Comparison of ENCODE assay signal across 18 cellular contexts in genomic region chr19:16146112-16146511, GRCh38. TPM values are rescaled to one million over a fixed set of nuclear protein-coding genes. Genes with fewer than 3 reads are reported as not detected.
DNase-seq lines count a peak whose midpoint lies in the region; ATAC-seq, FAIRE-seq and TF ChIP-seq lines count a peak whose summit lies in the region.
"Had no signal": no experiment of that assay in that cellular context is flagged by ENCODE, and none has a peak within 500 bp of the region (broad histone marks: within the 10 kb centered on the region; RNA-seq: fewer than 3 reads in every experiment).

No MANE protein-coding gene starts in this region.

- POLR2A ChIA-PET in HepG2 (lab: Yijun Ruan, JAX) = no interaction called here

- no peaks in the 10 kb centered on the region for H3K9me3 Mint-ChIP-seq in activated naive CD8-positive, alpha-beta T cell treated with anti-CD3 and anti-CD28 coated beads, Interleukin-2, amount 50 U/mL, for 24 hours
- H3K9me3 Mint-ChIP-seq in stimulated activated naive CD8-positive, alpha-beta T cell treated with anti-CD3 and anti-CD28 coated beads, Interleukin-15, amount 100 ng/mL, for 72 hours = no peaks in the 10 kb centered on the region

- BruUV-seq in HepG2 (replicated peaks; lab: Mats Ljungman, UMichigan) = no TSS peak

- no peak overlapping the region for H3K4me3 ChIP-seq in HepG2 (replicated peaks in 1 of 3; ENCODE audit: insufficient read depth in 1 of 3, low read depth in 2 of 3, low read length in 3 of 3)
- H3K4me3 ChIP-seq in right lobe of liver = no peak overlapping the region
- peak overlapping the region; percentile 65 for H3K4me3 ChIP-seq in HL-60 (replicated peaks; ENCODE audit: insufficient read depth, low read length)
- H3K4me3 ChIP-seq in SJCRH30 = no peak overlapping the region
- H3K4me3 ChIP-seq: pancreas, thyroid gland had no signal

- H3K27ac ChIP-seq in HepG2 (ENCODE audit: extremely low read length, insufficient read depth, low read length) (no peak overlapping the region), right lobe of liver (no peak overlapping the region), HL-60 (replicated peaks) (peak overlapping the region; percentile 92), SJCRH30 (no peak overlapping the region)
- H3K27ac ChIP-seq: pancreas, thyroid gland had no signal

- no peak overlapping the region for H3K27ac Mint-ChIP-seq in activated naive CD8-positive, alpha-beta T cell treated with anti-CD3 and anti-CD28 coated beads, Interleukin-2, amount 50 U/mL, for 24 hours
- no peak overlapping the region for H3K27ac Mint-ChIP-seq in stimulated activated naive CD8-positive, alpha-beta T cell treated with anti-CD3 and anti-CD28 coated beads, Interleukin-15, amount 100 ng/mL, for 72 hours

- CTCF ChIA-PET in HepG2 (lab: Yijun Ruan, JAX; ENCODE audit: low intra/inter-chr PET ratio, low total read pairs) = no interaction called here

- no peak overlapping the region for H3K9ac ChIP-seq in HepG2 (ENCODE audit: insufficient read depth, low read depth, low read length)

- no peak for DNase-seq in HepG2 (ENCODE audit: low spot score)
- no peak for DNase-seq in right lobe of liver
- no peak for DNase-seq in HL-60 (ENCODE audit: low read depth in 1 of 2, low spot score in 1 of 2)
- DNase-seq in activated naive CD8-positive, alpha-beta T cell treated with anti-CD3 and anti-CD28 coated beads, Interleukin-2, amount 50 U/mL, for 24 hours = no peak
- no peak for DNase-seq in stimulated activated naive CD8-positive, alpha-beta T cell treated with anti-CD3 and anti-CD28 coated beads, Interleukin-15, amount 100 ng/mL, for 72 hours
- DNase-seq in amniotic stem cell (lab: John Stamatoyannopoulos, UW) = no peak
- DNase-seq in NCI-H2107 treated with DMSO at 0.1 percent for 48 hours (lab: John Stamatoyannopoulos, UW; ENCODE audit: unreplicated experiment) = no peak
- no peak for DNase-seq in SJCRH30
- DNase-seq: activated CD4-positive, CD25-positive, alpha-beta regulatory T cell; activated T-cell treated with anti-CD3 and anti-CD28 coated beads, Interleukin-2, amount 50 U/mL, for 48 hours; aorta; C1 segment of cervical spinal cord; cerebellar nuclear complex; DMS79 treated with DMSO at 0.1 percent for 48 hours; hypothalamus; NCI-H1436 treated with DMSO at 0.1 percent for 48 hours; pancreas; thyroid gland had no signal

- H3K79me2 ChIP-seq in HepG2 (ENCODE audit: insufficient read depth, low read length) = no peaks in the 10 kb centered on the region

- peak overlapping the region; percentile 39 for H3K4me3 Mint-ChIP-seq in activated naive CD8-positive, alpha-beta T cell treated with anti-CD3 and anti-CD28 coated beads, Interleukin-2, amount 50 U/mL, for 24 hours
- peak overlapping the region; percentile 49 to 62 for H3K4me3 Mint-ChIP-seq in stimulated activated naive CD8-positive, alpha-beta T cell treated with anti-CD3 and anti-CD28 coated beads, Interleukin-15, amount 100 ng/mL, for 72 hours

- in situ Hi-C loops in HepG2 (cut with HindIII; ENCODE audit: extremely low pct_ligation_motif_present, low pct_unique_long_range_greater_than_20kb) = no loop called here

- TF ChIP-seq POLR2A in HepG2 (IDR thresholded peaks at IDR 0.05; ENCODE audit: insufficient read depth in 1 of 2, low read depth in 2 of 2, low read length in 2 of 2) (no peak), right lobe of liver (IDR thresholded peaks at IDR 0.05) (no peak)

- ATAC-seq in HepG2 (no peak), right lobe of liver (no peak)
- no peak for ATAC-seq in activated naive CD8-positive, alpha-beta T cell treated with anti-CD3 and anti-CD28 coated beads, Interleukin-2, amount 50 U/mL, for 24 hours
- no peak for ATAC-seq in stimulated activated naive CD8-positive, alpha-beta T cell treated with anti-CD3 and anti-CD28 coated beads, Interleukin-15, amount 100 ng/mL, for 72 hours
- ATAC-seq: pancreas had no signal

- no peaks in the 10 kb centered on the region for H3K36me3 ChIP-seq in HepG2 (replicated peaks in 1 of 2; ENCODE audit: control insufficient read depth in 1 of 2, insufficient read depth in 2 of 2, low read length in 2 of 2)
- H3K36me3 ChIP-seq in right lobe of liver = no peaks in the 10 kb centered on the region
- no peaks in the 10 kb centered on the region for H3K36me3 ChIP-seq in SJCRH30
- H3K36me3 ChIP-seq: thyroid gland had no signal

- FAIRE-seq in HepG2 (lab: Jason Lieb, UNC) = no peak
- FAIRE-seq: pancreas had no signal

- H3K27me3 ChIP-seq in HepG2 (ENCODE audit: control insufficient read depth in 1 of 2, insufficient read depth in 2 of 2, low read length in 2 of 2) (no peaks in the 10 kb centered on the region), right lobe of liver (no peaks in the 10 kb centered on the region), HL-60 (ENCODE audit: insufficient read depth, poor library complexity, severe bottlenecking) (no peaks in the 10 kb centered on the region), SJCRH30 (no peaks in the 10 kb centered on the region)
- H3K27me3 ChIP-seq: pancreas, thyroid gland had no signal

- H3K27me3 Mint-ChIP-seq in activated naive CD8-positive, alpha-beta T cell treated with anti-CD3 and anti-CD28 coated beads, Interleukin-2, amount 50 U/mL, for 24 hours = peaks cover 2% of the 10 kb centered on the region
- H3K27me3 Mint-ChIP-seq in stimulated activated naive CD8-positive, alpha-beta T cell treated with anti-CD3 and anti-CD28 coated beads, Interleukin-15, amount 100 ng/mL, for 72 hours = no peaks in the 10 kb centered on the region

- H3K9me3 ChIP-seq in HepG2 (ENCODE audit: low read length) (no peaks in the 10 kb centered on the region), right lobe of liver (no peaks in the 10 kb centered on the region), SJCRH30 (replicated peaks) (no peaks in the 10 kb centered on the region)
- H3K9me3 ChIP-seq: pancreas, thyroid gland had no signal

- peaks cover 3% of the 10 kb centered on the region for H3K36me3 Mint-ChIP-seq in activated naive CD8-positive, alpha-beta T cell treated with anti-CD3 and anti-CD28 coated beads, Interleukin-2, amount 50 U/mL, for 24 hours (ENCODE audit: low read depth)

- WGBS in HepG2 (ENCODE audit: low lambda C conversion rate) = 93% methylated on average over 5 of the region's 5 CpGs
- WGBS in right lobe of liver (ENCODE audit: insufficient coverage, low coverage, low lambda C conversion rate, missing lambda C conversion rate) = 70% methylated on average over 5 of the region's 5 CpGs

- TF ChIP-seq CTCF in HepG2 (CRISPR knock-in tag; IDR thresholded peaks at IDR 0.05) (no peak), right lobe of liver (IDR thresholded peaks at IDR 0.05) (no peak), HL-60 (IDR thresholded peaks at IDR 0.05; ENCODE audit: insufficient read depth, low read length) (no peak)

- intact Hi-C loops in HepG2 (cut with micrococcal nuclease; ENCODE audit: unreplicated experiment) (no loop called here), right lobe of liver (cut with DNase I) (no loop called here)

- no peak overlapping the region for H3K4me2 ChIP-seq in HepG2 (ENCODE audit: low read depth, low read length)

- H3K4me1 ChIP-seq in HepG2 (ENCODE audit: insufficient read depth, low read length) = peaks cover 33% of the 10 kb centered on the region
- no peaks in the 10 kb centered on the region for H3K4me1 ChIP-seq in right lobe of liver
- H3K4me1 ChIP-seq in SJCRH30 = peaks cover 36% of the 10 kb centered on the region

- H2AFZ ChIP-seq in HepG2 (ENCODE audit: low read length) = no peak overlapping the region

- TF ChIP-seq RAD21 in HepG2 (CRISPR knock-in tag; IDR thresholded peaks at IDR 0.05) = no peak

- no peaks in the 10 kb centered on the region for H4K20me1 ChIP-seq in HepG2 (ENCODE audit: insufficient read depth, low read length)

- TF ChIP-seq EP300 in HepG2 (IDR thresholded peaks at IDR 0.05; ENCODE audit: low read depth in 2 of 2, low read length in 2 of 2) = no peak
- no peak for TF ChIP-seq EP300 in HepG2 (CRISPR knock-in tag; IDR thresholded peaks at IDR 0.05; ENCODE audit: borderline replicate concordance)

- H3K4me1 Mint-ChIP-seq in activated naive CD8-positive, alpha-beta T cell treated with anti-CD3 and anti-CD28 coated beads, Interleukin-2, amount 50 U/mL, for 24 hours = peaks cover 43% of the 10 kb centered on the region
- H3K4me1 Mint-ChIP-seq in stimulated activated naive CD8-positive, alpha-beta T cell treated with anti-CD3 and anti-CD28 coated beads, Interleukin-15, amount 100 ng/mL, for 72 hours = peaks cover 58% of the 10 kb centered on the region

RNA-seq across cellular contexts. Expression of gene HSH2D, which starts 2.6 kb away (rescaled TPM):
- total RNA-seq in HepG2 (2016; rRNA removed; fragmentation: Illumina TruSeq; extraction: Trizol) (0.53 and 0.69 TPM in 2 replicates), right lobe of liver (1 to 10 TPM in 1 of 6 experiments, under 1 TPM in 5; 0.26 to 1.7 (median 0.48) TPM)
- total RNA-seq in HepG2 (2016; cell fraction: cytosol; rRNA removed; fragmentation: Illumina TruSeq; extraction: Trizol; ENCODE audit: low read depth) = 0.20 and 0.71 TPM in 2 replicates
- total RNA-seq in HepG2 (2016; cell fraction: insoluble cytoplasmic fraction; rRNA removed; fragmentation: Illumina TruSeq; extraction: Trizol) = 0.68 and 0.91 TPM in 2 replicates
- total RNA-seq in HepG2 (2016; cell fraction: membrane; rRNA removed; fragmentation: Illumina TruSeq; extraction: Trizol) = 0.45 and 0.53 TPM in 2 replicates
- total RNA-seq in HepG2 (2016; cell fraction: nucleus; rRNA removed; fragmentation: Illumina TruSeq; extraction: Trizol) = 0.75 and 1.1 TPM in 2 replicates
- 3.2 and 6.3 TPM in 2 replicates for polyA plus RNA-seq in HepG2 (2011; rRNA removed)
- 2.3 and 3.1 TPM in 2 replicates for polyA plus RNA-seq in HepG2 (2011; cell fraction: cytosol; rRNA removed)
- polyA plus RNA-seq in HepG2 (2011; cell fraction: nucleus; rRNA removed) = 7.6 and 12.6 TPM in 2 replicates
- polyA plus RNA-seq in HepG2 (2012) = 3.5 and 3.7 TPM in 2 replicates
- polyA plus RNA-seq in HepG2 (2016; cell fraction: cytosol; fragmentation: Illumina TruSeq; extraction: Trizol; ENCODE audit: low read depth) = 0.08 and 0.27 TPM in 2 replicates
- polyA plus RNA-seq in HepG2 (2016; cell fraction: insoluble cytoplasmic fraction; fragmentation: Illumina TruSeq; extraction: Trizol; ENCODE audit: low read depth) = 0.67 and 0.85 TPM in 2 replicates
- 0.26 and 0.30 TPM in 2 replicates for polyA plus RNA-seq in HepG2 (2016; cell fraction: membrane; fragmentation: Illumina TruSeq; extraction: Trizol; ENCODE audit: low read depth)
- 1.6 and 2.8 TPM in 2 replicates for polyA plus RNA-seq in HepG2 (2016; cell fraction: nucleus; fragmentation: Illumina TruSeq; extraction: Trizol; ENCODE audit: insufficient read depth, low read depth)
- 1.1 and 1.3 TPM in 2 replicates for polyA minus RNA-seq in HepG2 (2011; rRNA and poly(A)+ RNA removed; ENCODE audit: low replicate concordance)
- 0.70 and 1.5 TPM in 2 replicates for polyA minus RNA-seq in HepG2 (2011; cell fraction: cytosol; rRNA and poly(A)+ RNA removed)
- polyA minus RNA-seq in HepG2 (2011; cell fraction: nucleus; rRNA and poly(A)+ RNA removed) = 2.4 and 4.8 TPM in 2 replicates
- total RNA-seq in SJCRH30 (2014; rRNA removed; shearing (Covaris generic)) = 0.23 and 0.42 TPM in 2 replicates

RNA-seq across cellular contexts. Expression of gene CIB3, which starts 27.2 kb away (rescaled TPM):
- total RNA-seq in HepG2 (2016; rRNA removed; fragmentation: Illumina TruSeq; extraction: Trizol) = not detected in 2 replicates
- total RNA-seq in HepG2 (2016; cell fraction: cytosol; rRNA removed; fragmentation: Illumina TruSeq; extraction: Trizol; ENCODE audit: low read depth) = not detected in 2 replicates
- not detected in 2 replicates for total RNA-seq in HepG2 (2016; cell fraction: insoluble cytoplasmic fraction; rRNA removed; fragmentation: Illumina TruSeq; extraction: Trizol)
- total RNA-seq in HepG2 (2016; cell fraction: membrane; rRNA removed; fragmentation: Illumina TruSeq; extraction: Trizol) = not detected in 2 replicates
- total RNA-seq in HepG2 (2016; cell fraction: nucleus; rRNA removed; fragmentation: Illumina TruSeq; extraction: Trizol) = not detected in 2 replicates
- not detected in 2 replicates for polyA plus RNA-seq in HepG2 (2011; rRNA removed)
- polyA plus RNA-seq in HepG2 (2011; cell fraction: cytosol; rRNA removed) = not detected in 2 replicates
- not detected in 2 replicates for polyA plus RNA-seq in HepG2 (2011; cell fraction: nucleus; rRNA removed)
- polyA plus RNA-seq in HepG2 (2012) = not detected in 2 replicates
- not detected in 2 replicates for polyA plus RNA-seq in HepG2 (2016; cell fraction: cytosol; fragmentation: Illumina TruSeq; extraction: Trizol; ENCODE audit: low read depth)
- polyA plus RNA-seq in HepG2 (2016; cell fraction: insoluble cytoplasmic fraction; fragmentation: Illumina TruSeq; extraction: Trizol; ENCODE audit: low read depth) = not detected in 2 replicates
- not detected in 2 replicates for polyA plus RNA-seq in HepG2 (2016; cell fraction: membrane; fragmentation: Illumina TruSeq; extraction: Trizol; ENCODE audit: low read depth)
- polyA plus RNA-seq in HepG2 (2016; cell fraction: nucleus; fragmentation: Illumina TruSeq; extraction: Trizol; ENCODE audit: insufficient read depth, low read depth) = not detected in 2 replicates
- polyA minus RNA-seq in HepG2 (2011; rRNA and poly(A)+ RNA removed; ENCODE audit: low replicate concordance) = not detected in 2 replicates
- polyA minus RNA-seq in HepG2 (2011; cell fraction: cytosol; rRNA and poly(A)+ RNA removed) = not detected in 2 replicates
- polyA minus RNA-seq in HepG2 (2011; cell fraction: nucleus; rRNA and poly(A)+ RNA removed) = not detected in 2 replicates
- total RNA-seq in right lobe of liver = not detected
- total RNA-seq in SJCRH30 (2014; rRNA removed; shearing (Covaris generic)) = not detected in 2 replicates
- total RNA-seq: aorta, pancreas, thyroid gland had no signal
- polyA plus RNA-seq: pancreas had no signal

RNA-seq across cellular contexts. Expression of gene RAB8A, which starts 34.4 kb away (rescaled TPM):
- total RNA-seq in HepG2 (2016; rRNA removed; fragmentation: Illumina TruSeq; extraction: Trizol) = 44.8 and 45.0 TPM in 2 replicates
- 12.2 and 13.0 TPM in 2 replicates for total RNA-seq in HepG2 (2016; cell fraction: cytosol; rRNA removed; fragmentation: Illumina TruSeq; extraction: Trizol; ENCODE audit: low read depth)
- 42.2 and 46.8 TPM in 2 replicates for total RNA-seq in HepG2 (2016; cell fraction: insoluble cytoplasmic fraction; rRNA removed; fragmentation: Illumina TruSeq; extraction: Trizol)
- 26.3 and 29.3 TPM in 2 replicates for total RNA-seq in HepG2 (2016; cell fraction: membrane; rRNA removed; fragmentation: Illumina TruSeq; extraction: Trizol)
- 27.3 and 27.8 TPM in 2 replicates for total RNA-seq in HepG2 (2016; cell fraction: nucleus; rRNA removed; fragmentation: Illumina TruSeq; extraction: Trizol)
- 36.7 and 37.0 TPM in 2 replicates for polyA plus RNA-seq in HepG2 (2011; rRNA removed)
- 37.0 and 45.8 TPM in 2 replicates for polyA plus RNA-seq in HepG2 (2011; cell fraction: cytosol; rRNA removed)
- 18.8 and 19.5 TPM in 2 replicates for polyA plus RNA-seq in HepG2 (2011; cell fraction: nucleus; rRNA removed)
- polyA plus RNA-seq in HepG2 (2012) = 25.7 and 50.6 TPM in 2 replicates
- 9.1 and 10.9 TPM in 2 replicates for polyA plus RNA-seq in HepG2 (2016; cell fraction: cytosol; fragmentation: Illumina TruSeq; extraction: Trizol; ENCODE audit: low read depth)
- polyA plus RNA-seq in HepG2 (2016; cell fraction: insoluble cytoplasmic fraction; fragmentation: Illumina TruSeq; extraction: Trizol; ENCODE audit: low read depth) = 58.6 and 65.5 TPM in 2 replicates
- 18.8 and 20.6 TPM in 2 replicates for polyA plus RNA-seq in HepG2 (2016; cell fraction: membrane; fragmentation: Illumina TruSeq; extraction: Trizol; ENCODE audit: low read depth)
- 51.5 and 63.5 TPM in 2 replicates for polyA plus RNA-seq in HepG2 (2016; cell fraction: nucleus; fragmentation: Illumina TruSeq; extraction: Trizol; ENCODE audit: insufficient read depth, low read depth)
- 59.4 and 156 TPM in 2 replicates for polyA minus RNA-seq in HepG2 (2011; rRNA and poly(A)+ RNA removed; ENCODE audit: low replicate concordance)
- 50.6 TPM in 2 replicates for polyA minus RNA-seq in HepG2 (2011; cell fraction: cytosol; rRNA and poly(A)+ RNA removed)
- polyA minus RNA-seq in HepG2 (2011; cell fraction: nucleus; rRNA and poly(A)+ RNA removed) = 60.1 and 69.0 TPM in 2 replicates
- total RNA-seq in right lobe of liver = 10 to 100 TPM; 59.5 to 88.4 (median 72.5) TPM
- 102 and 104 TPM in 2 replicates for total RNA-seq in SJCRH30 (2014; rRNA removed; shearing (Covaris generic))

RNA-seq across cellular contexts. Expression of gene FAM32A, which starts 39.1 kb away (rescaled TPM):
- 86.2 and 107 TPM in 2 replicates for total RNA-seq in HepG2 (2016; rRNA removed; fragmentation: Illumina TruSeq; extraction: Trizol)
- 16.1 and 18.7 TPM in 2 replicates for total RNA-seq in HepG2 (2016; cell fraction: cytosol; rRNA removed; fragmentation: Illumina TruSeq; extraction: Trizol; ENCODE audit: low read depth)
- 88.4 and 109 TPM in 2 replicates for total RNA-seq in HepG2 (2016; cell fraction: insoluble cytoplasmic fraction; rRNA removed; fragmentation: Illumina TruSeq; extraction: Trizol)
- 47.2 and 50.8 TPM in 2 replicates for total RNA-seq in HepG2 (2016; cell fraction: membrane; rRNA removed; fragmentation: Illumina TruSeq; extraction: Trizol)
- total RNA-seq in HepG2 (2016; cell fraction: nucleus; rRNA removed; fragmentation: Illumina TruSeq; extraction: Trizol) = 31.5 and 32.7 TPM in 2 replicates
- polyA plus RNA-seq in HepG2 (2011; rRNA removed) = 83.5 and 85.8 TPM in 2 replicates
- 84.4 and 94.8 TPM in 2 replicates for polyA plus RNA-seq in HepG2 (2011; cell fraction: cytosol; rRNA removed)
- polyA plus RNA-seq in HepG2 (2011; cell fraction: nucleus; rRNA removed) = 43.4 and 53.9 TPM in 2 replicates
- polyA plus RNA-seq in HepG2 (2012) = 47.0 and 48.3 TPM in 2 replicates
- polyA plus RNA-seq in HepG2 (2016; cell fraction: cytosol; fragmentation: Illumina TruSeq; extraction: Trizol; ENCODE audit: low read depth) = 15.1 and 15.9 TPM in 2 replicates
- polyA plus RNA-seq in HepG2 (2016; cell fraction: insoluble cytoplasmic fraction; fragmentation: Illumina TruSeq; extraction: Trizol; ENCODE audit: low read depth) = 111 and 120 TPM in 2 replicates
- 34.1 and 36.4 TPM in 2 replicates for polyA plus RNA-seq in HepG2 (2016; cell fraction: membrane; fragmentation: Illumina TruSeq; extraction: Trizol; ENCODE audit: low read depth)
- 59.1 and 59.3 TPM in 2 replicates for polyA plus RNA-seq in HepG2 (2016; cell fraction: nucleus; fragmentation: Illumina TruSeq; extraction: Trizol; ENCODE audit: insufficient read depth, low read depth)
- 30.0 and 76.8 TPM in 2 replicates for polyA minus RNA-seq in HepG2 (2011; rRNA and poly(A)+ RNA removed; ENCODE audit: low replicate concordance)
- polyA minus RNA-seq in HepG2 (2011; cell fraction: cytosol; rRNA and poly(A)+ RNA removed) = 16.9 and 20.0 TPM in 2 replicates
- polyA minus RNA-seq in HepG2 (2011; cell fraction: nucleus; rRNA and poly(A)+ RNA removed) = 9.8 and 10.2 TPM in 2 replicates
- 10 to 100 TPM; 32.1 to 65.8 (median 37.5) TPM for total RNA-seq in right lobe of liver
- 124 and 130 TPM in 2 replicates for total RNA-seq in SJCRH30 (2014; rRNA removed; shearing (Covaris generic))

RNA-seq across cellular contexts. Expression of gene AP1M1, which starts 51.6 kb away (rescaled TPM):
- total RNA-seq in HepG2 (2016; rRNA removed; fragmentation: Illumina TruSeq; extraction: Trizol) (43.6 and 46.1 TPM in 2 replicates), right lobe of liver (100 to 1,000 TPM in 1 of 6 experiments, 10 to 100 TPM in 5; 44.5 to 102 (median 62.5) TPM)
- 20.4 and 22.9 TPM in 2 replicates for total RNA-seq in HepG2 (2016; cell fraction: cytosol; rRNA removed; fragmentation: Illumina TruSeq; extraction: Trizol; ENCODE audit: low read depth)
- 36.0 and 47.3 TPM in 2 replicates for total RNA-seq in HepG2 (2016; cell fraction: insoluble cytoplasmic fraction; rRNA removed; fragmentation: Illumina TruSeq; extraction: Trizol)
- total RNA-seq in HepG2 (2016; cell fraction: membrane; rRNA removed; fragmentation: Illumina TruSeq; extraction: Trizol) = 32.8 and 39.0 TPM in 2 replicates
- total RNA-seq in HepG2 (2016; cell fraction: nucleus; rRNA removed; fragmentation: Illumina TruSeq; extraction: Trizol) = 27.4 and 32.2 TPM in 2 replicates
- 34.4 and 38.8 TPM in 2 replicates for polyA plus RNA-seq in HepG2 (2011; rRNA removed)
- 36.4 and 38.2 TPM in 2 replicates for polyA plus RNA-seq in HepG2 (2011; cell fraction: cytosol; rRNA removed)
- polyA plus RNA-seq in HepG2 (2011; cell fraction: nucleus; rRNA removed) = 46.2 and 50.3 TPM in 2 replicates
- 32.0 and 35.2 TPM in 2 replicates for polyA plus RNA-seq in HepG2 (2012)
- 20.3 and 21.8 TPM in 2 replicates for polyA plus RNA-seq in HepG2 (2016; cell fraction: cytosol; fragmentation: Illumina TruSeq; extraction: Trizol; ENCODE audit: low read depth)
- 46.9 and 60.8 TPM in 2 replicates for polyA plus RNA-seq in HepG2 (2016; cell fraction: insoluble cytoplasmic fraction; fragmentation: Illumina TruSeq; extraction: Trizol; ENCODE audit: low read depth)
- 31.7 and 32.5 TPM in 2 replicates for polyA plus RNA-seq in HepG2 (2016; cell fraction: membrane; fragmentation: Illumina TruSeq; extraction: Trizol; ENCODE audit: low read depth)
- polyA plus RNA-seq in HepG2 (2016; cell fraction: nucleus; fragmentation: Illumina TruSeq; extraction: Trizol; ENCODE audit: insufficient read depth, low read depth) = 54.4 and 56.8 TPM in 2 replicates
- polyA minus RNA-seq in HepG2 (2011; rRNA and poly(A)+ RNA removed; ENCODE audit: low replicate concordance) = 46.7 and 67.4 TPM in 2 replicates
- polyA minus RNA-seq in HepG2 (2011; cell fraction: cytosol; rRNA and poly(A)+ RNA removed) = 39.7 and 43.0 TPM in 2 replicates
- 20.2 and 35.7 TPM in 2 replicates for polyA minus RNA-seq in HepG2 (2011; cell fraction: nucleus; rRNA and poly(A)+ RNA removed)
- 102 and 104 TPM in 2 replicates for total RNA-seq in SJCRH30 (2014; rRNA removed; shearing (Covaris generic))
